Comparison of ENCODE assay signal across 1 cellular context in the genomic region with DNA sequence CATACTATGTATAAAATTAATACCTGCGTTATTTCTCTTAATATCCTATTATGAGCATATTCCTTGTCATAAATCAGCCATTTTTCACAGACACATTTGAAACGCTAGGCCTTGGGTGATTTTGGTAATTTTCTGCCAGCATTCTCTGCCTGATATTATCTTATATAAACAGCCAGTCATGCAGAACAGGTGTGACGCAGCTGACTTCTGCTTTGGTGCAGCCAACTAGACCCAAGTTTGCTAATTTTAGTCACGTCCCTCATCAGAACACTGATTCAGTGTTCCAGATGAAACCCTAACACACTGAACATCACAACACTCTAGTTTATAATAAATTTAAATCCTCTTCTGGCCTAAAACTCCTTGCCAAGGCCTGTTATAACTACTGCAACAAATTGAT.
TF ChIP-seq lines count a peak whose summit lies in the region.

No MANE protein-coding gene starts in this region.

TF ChIP-seq in SK-N-SH treated with all-trans-retinoic acid at 6 μM for 48 hours, 23 proteins besides CTCF, POLR2A, EP300 and RAD21:
- TF ChIP-seq TSHZ2 (CRISPR knock-in tag; IDR thresholded peaks at IDR 0.05) (no peak), RARB (CRISPR knock-in tag; IDR thresholded peaks at IDR 0.05) (no peak), CSRNP3 (CRISPR knock-in tag; IDR thresholded peaks at IDR 0.05) (no peak), OSR1 (CRISPR knock-in tag; IDR thresholded peaks at IDR 0.05) (no peak), BACH2 (CRISPR knock-in tag; IDR thresholded peaks at IDR 0.05; ENCODE audit: borderline replicate concordance) (no peak), ESRRG (CRISPR knock-in tag; IDR thresholded peaks at IDR 0.05) (no peak), PPARA (CRISPR knock-in tag; IDR thresholded peaks at IDR 0.05; ENCODE audit: borderline replicate concordance) (no peak), TCF4 (CRISPR knock-in tag; IDR thresholded peaks at IDR 0.05; ENCODE audit: borderline replicate concordance) (no peak), ZC3H10 (CRISPR knock-in tag; IDR thresholded peaks at IDR 0.05) (no peak), ZNF8 (CRISPR knock-in tag; IDR thresholded peaks at IDR 0.05) (no peak), TOX (CRISPR knock-in tag; IDR thresholded peaks at IDR 0.05; ENCODE audit: borderline replicate concordance) (no peak), GLIS3 (CRISPR knock-in tag; IDR thresholded peaks at IDR 0.05) (no peak), POU6F1 (CRISPR knock-in tag; IDR thresholded peaks at IDR 0.05; ENCODE audit: borderline replicate concordance, low read depth) (no peak), ZNF565 (CRISPR knock-in tag; conservative IDR thresholded peaks at IDR 0.05; ENCODE audit: low read depth) (no peak), ZFP3 (CRISPR knock-in tag; IDR thresholded peaks at IDR 0.05) (no peak)
- TF ChIP-seq, protein P1, sequence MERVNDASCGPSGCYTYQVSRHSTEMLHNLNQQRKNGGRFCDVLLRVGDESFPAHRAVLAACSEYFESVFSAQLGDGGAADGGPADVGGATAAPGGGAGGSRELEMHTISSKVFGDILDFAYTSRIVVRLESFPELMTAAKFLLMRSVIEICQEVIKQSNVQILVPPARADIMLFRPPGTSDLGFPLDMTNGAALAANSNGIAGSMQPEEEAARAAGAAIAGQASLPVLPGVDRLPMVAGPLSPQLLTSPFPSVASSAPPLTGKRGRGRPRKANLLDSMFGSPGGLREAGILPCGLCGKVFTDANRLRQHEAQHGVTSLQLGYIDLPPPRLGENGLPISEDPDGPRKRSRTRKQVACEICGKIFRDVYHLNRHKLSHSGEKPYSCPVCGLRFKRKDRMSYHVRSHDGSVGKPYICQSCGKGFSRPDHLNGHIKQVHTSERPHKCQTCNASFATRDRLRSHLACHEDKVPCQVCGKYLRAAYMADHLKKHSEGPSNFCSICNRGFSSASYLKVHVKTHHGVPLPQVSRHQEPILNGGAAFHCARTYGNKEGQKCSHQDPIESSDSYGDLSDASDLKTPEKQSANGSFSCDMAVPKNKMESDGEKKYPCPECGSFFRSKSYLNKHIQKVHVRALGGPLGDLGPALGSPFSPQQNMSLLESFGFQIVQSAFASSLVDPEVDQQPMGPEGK (CRISPR knock-in tag; IDR thresholded peaks at IDR 0.05; ENCODE audit: borderline replicate concordance) = no peak
